ENCODE assay signal across 8 cellular contexts in genomic region chr19:13597625-13598024, GRCh38.
DNase-seq lines count a peak whose midpoint lies in the region; ATAC-seq and TF ChIP-seq lines count a peak whose summit lies in the region.

No MANE protein-coding gene starts in this region.

- no peaks in the 10 kb centered on the region for H3K9me3 Mint-ChIP-seq in activated T-helper 17 cell treated with anti-CD3 and anti-CD28 coated beads, Interleukin-2, amount 50 U/mL, for 72 hours

- no peaks in the 10 kb centered on the region for H3K4me1 ChIP-seq in OCI-LY1 (ENCODE audit: insufficient read depth, low read length, severe bottlenecking)
- peaks cover 0 to 2% (median 0%) of the 10 kb centered on the region in 4 donors for H3K4me1 ChIP-seq in upper lobe of left lung

- H3K36me3 Mint-ChIP-seq in activated T-helper 17 cell treated with anti-CD3 and anti-CD28 coated beads, Interleukin-2, amount 50 U/mL, for 72 hours (ENCODE audit: low read depth), result no peaks in the 10 kb centered on the region

- TF ChIP-seq POLR2A in upper lobe of left lung (IDR thresholded peaks at IDR 0.05), result no peak

- H3K4me1 Mint-ChIP-seq in activated T-helper 17 cell treated with anti-CD3 and anti-CD28 coated beads, Interleukin-2, amount 50 U/mL, for 72 hours, result no peaks in the 10 kb centered on the region

- H3F3A ChIP-seq in OCI-LY1 (ENCODE audit: insufficient read depth, low read length), result no peaks in the 10 kb centered on the region

- H3K27me3 Mint-ChIP-seq in activated T-helper 17 cell treated with anti-CD3 and anti-CD28 coated beads, Interleukin-2, amount 50 U/mL, for 72 hours, result peaks cover 20% of the 10 kb centered on the region

- peak; percentile 86 for ATAC-seq in activated T-helper 17 cell treated with anti-CD3 and anti-CD28 coated beads, Interleukin-2, amount 50 U/mL, for 72 hours (replicated peaks)
- ATAC-seq in upper lobe of left lung (ENCODE audit: low FRiP score in 2 of 2), result peak; percentile 67 to 77
- no peak for ATAC-seq in HG03442 (IDR thresholded peaks at IDR 0.05; ENCODE audit: unreplicated experiment)

- DNase-seq in D341Med (ENCODE audit: low spot score) (peak; percentile 84), KG1 (lab: John Stamatoyannopoulos, UW) (peak; percentile 22), fibroblast of the aortic adventitia (ENCODE audit: low read depth) (peak; percentile 86), non-pigmented ciliary epithelial cell (ENCODE audit: low read depth) (peak; percentile 35), upper lobe of left lung (peak in 1 of 2 donors; percentile 31)

- H3K27ac ChIP-seq in OCI-LY1 (ENCODE audit: low read depth, low read length, poor library complexity, severe bottlenecking), result no peak overlapping the region
- no peak overlapping the region for H3K27ac ChIP-seq in upper lobe of left lung

- H3K4me3 ChIP-seq in OCI-LY1 (ENCODE audit: low read depth, low read length, poor library complexity, severe bottlenecking), result no peak overlapping the region
- H3K4me3 ChIP-seq in fibroblast of the aortic adventitia (ENCODE audit: low read depth, low read length), result no peak overlapping the region
- H3K4me3 ChIP-seq in upper lobe of left lung, result no peak overlapping the region

- H3K27me3 ChIP-seq in OCI-LY1 (ENCODE audit: insufficient read depth, low read length) (no peaks in the 10 kb centered on the region), upper lobe of left lung (no peaks in the 10 kb centered on the region)

- no peak for TF ChIP-seq EP300 in upper lobe of left lung (IDR thresholded peaks at IDR 0.05)

- no peaks in the 10 kb centered on the region for H4K20me1 ChIP-seq in OCI-LY1 (ENCODE audit: insufficient read depth, low read length)

- H3K79me2 ChIP-seq in OCI-LY1 (ENCODE audit: insufficient read depth, low read length), result no peaks in the 10 kb centered on the region

- H3K9me2 ChIP-seq in OCI-LY1 (ENCODE audit: low read depth, low read length), result no peaks in the 10 kb centered on the region

- no peak overlapping the region for H3K9ac ChIP-seq in OCI-LY1 (ENCODE audit: low read length)

- no peak overlapping the region for H3K27ac Mint-ChIP-seq in activated T-helper 17 cell treated with anti-CD3 and anti-CD28 coated beads, Interleukin-2, amount 50 U/mL, for 72 hours

- TF ChIP-seq CTCF in OCI-LY1 (IDR thresholded peaks at IDR 0.05; ENCODE audit: low read length) (peak; percentile 53), fibroblast of the aortic adventitia (IDR thresholded peaks at IDR 0.05; ENCODE audit: insufficient read depth, low read length) (peak; percentile 66), upper lobe of left lung (IDR thresholded peaks at IDR 0.05) (peak; percentile 42 to 67 (median 52))

- WGBS in upper lobe of left lung, 2 donors, result 4 to 6% methylated on average over 3 of the region's 3 CpGs

- H3K9me3 ChIP-seq in OCI-LY1 (ENCODE audit: low read length) (no peaks in the 10 kb centered on the region), upper lobe of left lung (no peaks in the 10 kb centered on the region)

- H2AFZ ChIP-seq in OCI-LY1 (ENCODE audit: low read length), result no peak overlapping the region

- H3K4me3 Mint-ChIP-seq in activated T-helper 17 cell treated with anti-CD3 and anti-CD28 coated beads, Interleukin-2, amount 50 U/mL, for 72 hours, result no peak overlapping the region

- no peak overlapping the region for H3K4me2 ChIP-seq in OCI-LY1 (ENCODE audit: low read length)

- H3K36me3 ChIP-seq in OCI-LY1 (ENCODE audit: insufficient read depth, low read length) (no peaks in the 10 kb centered on the region), upper lobe of left lung (no peaks in the 10 kb centered on the region)
